In genomic region chrX:118459494-118459893, GRCh38 we compare ENCODE assay signal across 1 cellular context.
TF ChIP-seq lines count a peak whose summit lies in the region.

No MANE protein-coding gene starts in this region.

TF ChIP-seq in HCT116, 20 proteins besides CTCF, POLR2A, EP300 and RAD21 (continued from another document):
- TF ChIP-seq REST (IDR thresholded peaks at IDR 0.05; ENCODE audit: low read depth) (no peak), TCF7L2 (IDR thresholded peaks at IDR 0.05; ENCODE audit: borderline replicate concordance, extremely low read depth, insufficient read depth, insufficient read length) (no peak), YY1 (IDR thresholded peaks at IDR 0.05; ENCODE audit: extremely low read depth, insufficient replicate concordance, low read depth, low read length) (no peak)
